8 cellular contexts compared by ENCODE assay signal in the genomic region with DNA sequence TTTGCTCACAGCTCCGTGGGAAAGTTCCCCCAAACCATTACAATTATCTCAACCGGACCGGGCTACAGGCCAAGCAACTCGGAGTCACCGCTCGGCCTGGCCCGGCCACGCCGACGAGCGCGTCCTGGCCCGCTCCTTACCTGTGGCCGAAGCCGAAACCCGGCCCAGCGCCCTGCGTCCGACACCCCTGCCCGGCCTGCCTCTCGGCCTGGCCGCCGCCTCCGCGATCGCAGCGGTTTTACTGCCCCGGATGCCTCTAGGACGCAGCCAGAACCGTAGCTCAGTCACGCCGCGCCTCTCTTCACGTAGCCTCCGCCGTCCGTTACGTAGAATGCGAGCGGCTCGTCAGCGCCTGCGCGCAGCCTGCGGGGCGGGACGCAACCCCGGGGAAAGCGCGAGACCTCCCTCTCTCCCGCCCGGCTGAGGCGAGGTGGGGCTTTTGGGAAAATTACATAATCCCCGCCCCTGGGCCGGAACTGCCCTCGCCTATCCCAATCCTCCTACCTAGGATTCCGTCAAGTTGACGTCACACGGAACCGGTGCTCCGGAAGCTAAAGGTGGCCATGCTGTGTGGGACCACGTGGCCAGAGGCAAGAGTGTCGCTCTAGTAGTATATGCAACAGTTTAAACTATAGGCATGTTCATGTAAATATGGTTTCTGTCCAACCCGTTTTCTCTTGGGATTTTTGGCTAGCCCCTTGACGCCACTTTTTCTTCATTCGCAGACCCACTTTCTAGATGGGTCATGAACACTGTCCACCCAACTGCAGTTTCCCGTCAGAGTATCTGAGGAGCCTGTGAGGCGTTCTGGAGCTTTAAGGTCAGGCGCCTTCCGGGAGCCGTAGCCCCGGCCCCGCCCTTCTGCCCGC. TPM values are rescaled to one million over a fixed set of nuclear protein-coding genes. Genes with fewer than 3 reads are reported as not detected.
DNase-seq lines count a peak whose midpoint lies in the region; ATAC-seq and TF ChIP-seq lines count a peak whose summit lies in the region.

A gene with protein sequence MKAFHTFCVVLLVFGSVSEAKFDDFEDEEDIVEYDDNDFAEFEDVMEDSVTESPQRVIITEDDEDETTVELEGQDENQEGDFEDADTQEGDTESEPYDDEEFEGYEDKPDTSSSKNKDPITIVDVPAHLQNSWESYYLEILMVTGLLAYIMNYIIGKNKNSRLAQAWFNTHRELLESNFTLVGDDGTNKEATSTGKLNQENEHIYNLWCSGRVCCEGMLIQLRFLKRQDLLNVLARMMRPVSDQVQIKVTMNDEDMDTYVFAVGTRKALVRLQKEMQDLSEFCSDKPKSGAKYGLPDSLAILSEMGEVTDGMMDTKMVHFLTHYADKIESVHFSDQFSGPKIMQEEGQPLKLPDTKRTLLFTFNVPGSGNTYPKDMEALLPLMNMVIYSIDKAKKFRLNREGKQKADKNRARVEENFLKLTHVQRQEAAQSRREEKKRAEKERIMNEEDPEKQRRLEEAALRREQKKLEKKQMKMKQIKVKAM (minus strand): TSS at position 326 of the 869 bp plus-strand sequence. CDS start 7,422 bp downstream, outside the sequence.

- intact Hi-C loops in Right ventricle myocardium inferior (cut with DNase I) = loop anchor here (1.0 to 5.0 kb wide), 3 partner anchors 32 to 734 kb away; a partner anchor contains a TSS
- intact Hi-C loops in ovary (cut with DNase I) = loop anchor here in 1 of 4 donors (10.0 kb wide), 1 partner anchor 61 kb away; no protein-coding TSS in a partner anchor
- intact Hi-C loops in thyroid gland (cut with DNase I) = loop anchor here (5.0 kb wide), 1 partner anchor 64 kb away; no protein-coding TSS in a partner anchor

- H3K27me3 Mint-ChIP-seq in activated naive CD8-positive, alpha-beta T cell treated with anti-CD3 and anti-CD28 coated beads, Interleukin-2, amount 50 U/mL, for 24 hours = peaks cover 5% of the 10 kb centered on the region

- peak within 1 kb of the TSS; percentile 98 for H3K4me3 ChIP-seq in GM12865 (ENCODE audit: low read depth, low read length)
- H3K4me3 ChIP-seq in ovary = peak within 1 kb of the TSS; percentile 68
- peak within 1 kb of the TSS; percentile 68 to 83 (median 75) for H3K4me3 ChIP-seq in thyroid gland (replicated peaks in 1 of 3)

- no peaks in the 10 kb centered on the region for H3K36me3 ChIP-seq in ovary
- no peaks in the 10 kb centered on the region for H3K36me3 ChIP-seq in thyroid gland

- no peak for TF ChIP-seq CTCF in GM12865 (IDR thresholded peaks at IDR 0.05; ENCODE audit: insufficient read depth, low read depth, low read length, missing control alignments)
- no peak for TF ChIP-seq CTCF in ovary (IDR thresholded peaks at IDR 0.05)
- no peak for TF ChIP-seq CTCF in thyroid gland (IDR thresholded peaks at IDR 0.05)

- H3K27me3 ChIP-seq in ovary = no peaks in the 10 kb centered on the region
- no peaks in the 10 kb centered on the region for H3K27me3 ChIP-seq in thyroid gland

- H3K9me3 ChIP-seq in ovary = no peaks in the 10 kb centered on the region
- no peaks in the 10 kb centered on the region for H3K9me3 ChIP-seq in thyroid gland

- TF ChIP-seq EP300 in ovary (IDR thresholded peaks at IDR 0.05) = peak; percentile 93

- H3K4me1 Mint-ChIP-seq in activated naive CD8-positive, alpha-beta T cell treated with anti-CD3 and anti-CD28 coated beads, Interleukin-2, amount 50 U/mL, for 24 hours = peaks cover 60% of the 10 kb centered on the region

- TF ChIP-seq POLR2A in ovary (IDR thresholded peaks at IDR 0.05) = peak; percentile 99
- TF ChIP-seq POLR2A in thyroid gland (IDR thresholded peaks at IDR 0.05) = peak; percentile 82 to 96

- H3K27ac Mint-ChIP-seq in activated naive CD8-positive, alpha-beta T cell treated with anti-CD3 and anti-CD28 coated beads, Interleukin-2, amount 50 U/mL, for 24 hours = peak within 1 kb of the TSS; percentile 100

- peak within 1 kb of the TSS; percentile 84 to 96 for H3K27ac ChIP-seq in ovary
- H3K27ac ChIP-seq in thyroid gland = peak within 1 kb of the TSS; percentile 84 to 94 (median 92)

- H3K9me3 Mint-ChIP-seq in activated naive CD8-positive, alpha-beta T cell treated with anti-CD3 and anti-CD28 coated beads, Interleukin-2, amount 50 U/mL, for 24 hours = no peaks in the 10 kb centered on the region

- DNase-seq in GM12865 (ENCODE audit: low read depth) = peak; percentile 99
- DNase-seq in NCI-H1417 treated with DMSO at 0.1 percent for 48 hours (lab: John Stamatoyannopoulos, UW) = peak; percentile 92
- DNase-seq in SW480 (ENCODE audit: low spot score) = peak; percentile 99
- peak; percentile 97 for DNase-seq in activated naive CD8-positive, alpha-beta T cell treated with anti-CD3 and anti-CD28 coated beads, Interleukin-2, amount 50 U/mL, for 24 hours
- DNase-seq in Right ventricle myocardium inferior (ENCODE audit: missing footprints) = peak; percentile 98
- DNase-seq in ovary = peak; percentile 98 to 99 (median 98)
- DNase-seq in thyroid gland = peak; percentile 99

- H3K4me1 ChIP-seq in ovary (ENCODE audit: insufficient read depth) (peaks cover 3% of the 10 kb centered on the region), thyroid gland (peaks cover 18 to 25% of the 10 kb centered on the region in 2 donors)

- peak within 1 kb of the TSS; percentile 98 for H3K4me3 Mint-ChIP-seq in activated naive CD8-positive, alpha-beta T cell treated with anti-CD3 and anti-CD28 coated beads, Interleukin-2, amount 50 U/mL, for 24 hours

- H3K36me3 Mint-ChIP-seq in activated naive CD8-positive, alpha-beta T cell treated with anti-CD3 and anti-CD28 coated beads, Interleukin-2, amount 50 U/mL, for 24 hours (ENCODE audit: low read depth) = peaks cover 53% of the 10 kb centered on the region

- ATAC-seq in HG02763 (IDR thresholded peaks at IDR 0.05; ENCODE audit: unreplicated experiment) = peak; percentile 80
- peak; percentile 92 for ATAC-seq in activated naive CD8-positive, alpha-beta T cell treated with anti-CD3 and anti-CD28 coated beads, Interleukin-2, amount 50 U/mL, for 24 hours
- peak; percentile 97 for ATAC-seq in Right ventricle myocardium inferior

- WGBS in ovary, 3 donors = 0% methylated on average over 74 of the region's 74 CpGs
- WGBS in thyroid gland, 2 donors = 0% methylated on average over 26 to 65 of the region's 74 CpGs

RNA-seq across cellular contexts. Expression of the gene that starts here (rescaled TPM):
- total RNA-seq in Right ventricle myocardium inferior (90.5 TPM), ovary (10 to 100 TPM; 31.1 to 72.0 (median 63.2) TPM), thyroid gland (100 to 1,000 TPM in 1 of 4 donors, 10 to 100 TPM in 3; 69.4 to 120 (median 85.1) TPM)
- polyA plus RNA-seq in ovary = 10 to 100 TPM; 32.6 to 83.6 TPM

Comparison
In these comparisons a context has a peak if more than half of its experiments do, and no peak if none do; other contexts are left out.
1. Peak in every context shown above with its lines: DNase-seq, ATAC-seq, H3K4me3 ChIP-seq and H3K27ac ChIP-seq.